ENCODE assay signal across 1 cellular context in genomic region chr3:175274056-175274455, GRCh38.
TF ChIP-seq lines count a peak whose summit lies in the region.

No MANE protein-coding gene starts in this region.

TF ChIP-seq in H1, 55 proteins besides CTCF, POLR2A, EP300 and RAD21 (continued from another document):
- TF ChIP-seq CHD7 (IDR thresholded peaks at IDR 0.05; ENCODE audit: insufficient replicate concordance, low read length) (no peak), SRF (IDR thresholded peaks at IDR 0.05; ENCODE audit: low read depth, low read length) (no peak), ATF3 (IDR thresholded peaks at IDR 0.05; ENCODE audit: insufficient read depth, low read depth, low read length) (no peak), SUZ12 (IDR thresholded peaks at IDR 0.05; ENCODE audit: low read length) (no peak)
